ENCODE assay signal across 25 cellular contexts in the genomic region with DNA sequence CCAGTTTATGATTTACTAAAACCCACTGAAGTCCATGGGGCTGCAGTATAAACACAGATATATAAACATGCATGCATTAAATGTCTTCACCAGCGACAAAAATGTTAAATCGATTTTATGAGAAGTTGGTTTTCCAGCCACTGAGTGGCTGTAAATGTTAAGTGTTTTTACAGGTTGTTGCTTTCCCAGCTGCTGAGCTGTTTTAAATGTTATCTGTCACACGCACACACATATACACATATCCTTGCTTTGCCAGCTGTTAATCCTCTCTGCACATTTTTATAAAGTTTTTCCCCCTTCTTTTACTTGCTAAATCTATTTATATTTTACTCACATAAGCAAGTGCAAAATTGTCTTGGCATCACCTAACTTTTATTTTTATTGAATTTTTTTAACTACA.
"Had no signal": no experiment of that assay in that cellular context is flagged by ENCODE, and none has a peak within 500 bp of the region (broad histone marks: within the 10 kb centered on the region; RNA-seq: fewer than 3 reads in every experiment).

No MANE protein-coding gene starts in this region.

- H3K27ac ChIP-seq: breast epithelium, left lung, pancreas, psoas muscle, right atrium auricular region, thyroid gland, upper lobe of right lung had no signal

- DNase-seq: activated B cell treated with CpG ODN at 0.5 μM for 24 hours; activated CD4-positive, alpha-beta T cell treated with anti-CD3 and anti-CD28 coated beads for 36 hours; activated CD4-positive, alpha-beta T cell treated with anti-CD3 and anti-CD28 coated beads, Interleukin-2, amount 50 U/mL, for 4 hours; activated CD8-positive, alpha-beta memory T cell treated with anti-CD3 and anti-CD28 coated beads for 24 hours; activated CD8-positive, alpha-beta memory T cell treated with anti-CD3 and anti-CD28 coated beads, Interleukin-2, amount 50 U/mL, for 4 hours; activated naive CD4-positive, alpha-beta T cell treated with Interleukin-2 at 50 U/mL for 16 hours; activated naive CD8-positive, alpha-beta T cell treated with anti-CD3 and anti-CD28 coated beads for 36 hours; activated T-cell treated with anti-CD3 and anti-CD28 coated beads, Interleukin-2, amount 50 U/mL, for 24 hours; effector memory CD4-positive, alpha-beta T cell; foreskin melanocyte; immature natural killer cell; left lung; naive thymus-derived CD4-positive, alpha-beta T cell; pancreas; psoas muscle; stimulated activated CD4-positive, alpha-beta T cell treated with anti-CD3 and anti-CD28 coated beads, Interleukin-12 subunit alpha, Interleukin-12 subunit beta, amount 100 ng/mL, for 4 hours; stimulated activated CD4-positive, alpha-beta T cell treated with anti-CD3 and anti-CD28 coated beads, Interleukin-4, amount 100 ng/mL, for 4 hours; stimulated activated naive CD8-positive, alpha-beta T cell treated with anti-CD3 and anti-CD28 coated beads, Interleukin-15, Interleukin-2, amounts not matched to agents 100 U/mL and 50 U/mL, for 24 hours; T1000; thyroid gland; upper lobe of right lung had no signal

- H3K27me3 ChIP-seq: breast epithelium, left lung, pancreas, right atrium auricular region, thyroid gland, upper lobe of right lung had no signal

- H3K27ac Mint-ChIP-seq: activated B cell treated with CpG ODN at 0.5 μM for 24 hours; activated CD4-positive, alpha-beta T cell treated with anti-CD3 and anti-CD28 coated beads for 36 hours; activated naive CD8-positive, alpha-beta T cell treated with anti-CD3 and anti-CD28 coated beads for 36 hours; activated T-cell treated with anti-CD3 and anti-CD28 coated beads, Interleukin-2, amount 50 U/mL, for 24 hours; activated T-helper 2 cell treated with anti-CD3 and anti-CD28 coated beads, Interferon-gamma antibody, Interleukin-2, Interleukin-4, amounts not matched to agents 10 μg/mL and 5 μg/mL and 100 μg/mL, durations not matched to agents 14 hours and 24 hours and 36 hours; immature natural killer cell; naive thymus-derived CD4-positive, alpha-beta T cell had no signal

- H3K9me3 ChIP-seq: breast epithelium, left lung, pancreas, psoas muscle, right atrium auricular region, thyroid gland, upper lobe of right lung had no signal

- H3K36me3 ChIP-seq: breast epithelium, left lung, pancreas, right atrium auricular region, thyroid gland, upper lobe of right lung had no signal

- H3K4me1 Mint-ChIP-seq: activated B cell treated with CpG ODN at 0.5 μM for 24 hours; activated CD4-positive, alpha-beta T cell treated with anti-CD3 and anti-CD28 coated beads for 36 hours; activated naive CD8-positive, alpha-beta T cell treated with anti-CD3 and anti-CD28 coated beads for 36 hours; central memory CD8-positive, alpha-beta T cell; immature natural killer cell; naive thymus-derived CD4-positive, alpha-beta T cell had no signal

- H3K9me3 Mint-ChIP-seq: activated B cell treated with CpG ODN at 0.5 μM for 24 hours; activated naive CD8-positive, alpha-beta T cell treated with anti-CD3 and anti-CD28 coated beads for 36 hours; activated T-cell treated with anti-CD3 and anti-CD28 coated beads, Interleukin-2, amount 50 U/mL, for 24 hours; activated T-helper 2 cell treated with anti-CD3 and anti-CD28 coated beads, Interferon-gamma antibody, Interleukin-2, Interleukin-4, amounts not matched to agents 10 μg/mL and 5 μg/mL and 100 μg/mL, durations not matched to agents 14 hours and 24 hours and 36 hours had no signal

- H3K36me3 Mint-ChIP-seq: activated naive CD8-positive, alpha-beta T cell treated with anti-CD3 and anti-CD28 coated beads for 36 hours; immature natural killer cell had no signal

- H3K27me3 Mint-ChIP-seq: activated B cell treated with CpG ODN at 0.5 μM for 24 hours; activated CD4-positive, alpha-beta T cell treated with anti-CD3 and anti-CD28 coated beads for 36 hours; activated naive CD8-positive, alpha-beta T cell treated with anti-CD3 and anti-CD28 coated beads for 36 hours; central memory CD8-positive, alpha-beta T cell had no signal

- H3K4me1 ChIP-seq: breast epithelium, left lung, right atrium auricular region, upper lobe of right lung had no signal

- H3K4me3 Mint-ChIP-seq: activated B cell treated with CpG ODN at 0.5 μM for 24 hours; activated CD4-positive, alpha-beta T cell treated with anti-CD3 and anti-CD28 coated beads for 36 hours; activated naive CD8-positive, alpha-beta T cell treated with anti-CD3 and anti-CD28 coated beads for 36 hours; activated T-cell treated with anti-CD3 and anti-CD28 coated beads, Interleukin-2, amount 50 U/mL, for 24 hours; central memory CD8-positive, alpha-beta T cell; immature natural killer cell; naive thymus-derived CD4-positive, alpha-beta T cell had no signal

- H3K4me3 ChIP-seq: breast epithelium, left lung, pancreas, psoas muscle, right atrium auricular region, thyroid gland, upper lobe of right lung had no signal
